ENCODE assay signal across 12 cellular contexts in genomic region chr4:127601029-127601428, GRCh38. TPM values are rescaled to one million over a fixed set of nuclear protein-coding genes. Genes with fewer than 3 reads are reported as not detected.
DNase-seq lines count a peak whose midpoint lies in the region; ATAC-seq, FAIRE-seq and TF ChIP-seq lines count a peak whose summit lies in the region.
"Had no signal": no experiment of that assay in that cellular context is flagged by ENCODE, and none has a peak within 500 bp of the region (broad histone marks: within the 10 kb centered on the region; RNA-seq: fewer than 3 reads in every experiment).

No MANE protein-coding gene starts in this region.

- 70 to 80% methylated on average over 1 of the region's 1 CpG for WGBS in pancreas, 2 donors
- 24 to 62% (median 26%) methylated on average over 1 of the region's 1 CpG for WGBS in psoas muscle, 3 donors

- peaks cover 0 to 11% (median 5%) of the 10 kb centered on the region in 4 donors for H3K27me3 ChIP-seq in pancreas
- no peaks in the 10 kb centered on the region for H3K27me3 ChIP-seq in psoas muscle (ENCODE audit: insufficient read depth in 3 of 3, low read length in 2 of 3)

- H3K4me1 ChIP-seq in pancreas (no peaks in the 10 kb centered on the region), psoas muscle (no peaks in the 10 kb centered on the region)

- no peaks in the 10 kb centered on the region for H3K9me3 ChIP-seq in pancreas
- no peaks in the 10 kb centered on the region for H3K9me3 ChIP-seq in psoas muscle

- H3K27ac ChIP-seq in pancreas, result no peak overlapping the region
- H3K27ac ChIP-seq in psoas muscle, result no peak overlapping the region

- DNase-seq in NOMO-1 treated with dmso at 0.1 percent for 144 hours (lab: John Stamatoyannopoulos, UW; ENCODE audit: unreplicated experiment) (peak; percentile 3), NOMO-1 treated with DMSO at 0.1 percent for 48 hours (lab: John Stamatoyannopoulos, UW; ENCODE audit: unreplicated experiment) (no peak), NCI-H69 (lab: John Stamatoyannopoulos, UW) (peak; percentile 5), dedifferentiated amniotic fluid mesenchymal stem cell (ENCODE audit: extremely low spot score) (peak; percentile 68), pancreas (no peak), psoas muscle (no peak), 8988T (no peak)
- DNase-seq: activated effector memory CD4-positive, alpha-beta T cell treated with Interleukin-2 at 50 U/mL for 16 hours; CD4-positive, alpha-beta memory T cell; cortex of kidney had no signal

- FAIRE-seq in pancreas (lab: Jason Lieb, UNC), result peak; percentile 9
- FAIRE-seq: GM12878 had no signal

- intact Hi-C loops in pancreas (cut with DNase I) (loop anchor here in 2 of 3 donors (5.0 to 10.0 kb wide), 2 partner anchors 131 to 134 kb away; partner anchors contain the start of gene SLC25A31 (in 2 of the 2)), psoas muscle (cut with DNase I) (no loop called here)

- H3K4me3 ChIP-seq in pancreas (no peak overlapping the region), psoas muscle (no peak overlapping the region)
- H3K4me3 ChIP-seq: GM12878 had no signal

- ATAC-seq in pancreas (no peak), psoas muscle (no peak), HG03196 (IDR thresholded peaks at IDR 0.05; ENCODE audit: unreplicated experiment) (no peak)
- ATAC-seq: GM12878 had no signal

- H3K36me3 ChIP-seq in pancreas (no peaks in the 10 kb centered on the region), psoas muscle (ENCODE audit: insufficient read depth in 1 of 2, low read depth in 1 of 2) (no peaks in the 10 kb centered on the region)

- TF ChIP-seq CTCF in pancreas (IDR thresholded peaks at IDR 0.05) (no peak), psoas muscle (IDR thresholded peaks at IDR 0.05) (no peak)

RNA-seq across cellular contexts. Expression of gene INTU, which starts 31.7 kb away (rescaled TPM):
- total RNA-seq in pancreas (1 to 10 TPM; 1.7 to 8.1 (median 4.1) TPM), psoas muscle (1 to 10 TPM; 2.0 to 4.5 (median 2.3) TPM)
- polyA plus RNA-seq in pancreas (1 to 10 TPM; 3.2 to 5.5 TPM), psoas muscle (1 to 10 TPM; 1.3 to 2.0 (median 1.5) TPM)
- total RNA-seq: CD4-positive, alpha-beta memory T cell had no signal

Comparison
In these comparisons a context has a peak if more than half of its experiments do, and no peak if none do; other contexts are left out.
1. DNase-seq: peak in NOMO-1 treated with dmso at 0.1 percent for 144 hours (single experiment), NCI-H69 (single experiment) and dedifferentiated amniotic fluid mesenchymal stem cell (single experiment); none in NOMO-1 treated with DMSO at 0.1 percent for 48 hours (single experiment), pancreas (0 of 6), psoas muscle (0 of 2) and 8988T (single experiment).
2. intact Hi-C loops: an anchor here in pancreas (5.0 to 10.0 kb wide); none called in psoas muscle.